ENCODE assay signal across 13 cellular contexts in genomic region chr3:174101244-174101643, GRCh38.
A peak's percentile ranks its signal among the peaks of the same experiment; 100 is the strongest.
DNase-seq lines count a peak whose midpoint lies in the region; ATAC-seq and TF ChIP-seq lines count a peak whose summit lies in the region.
"Had no signal": no experiment of that assay in that cellular context is flagged by ENCODE, and none has a peak within 500 bp of the region (broad histone marks: within the 10 kb centered on the region; RNA-seq: fewer than 3 reads in every experiment).

No MANE protein-coding gene starts in this region.

- no peaks in the 10 kb centered on the region for H3K27me3 ChIP-seq in testis
- H3K27me3 ChIP-seq: brain microvascular endothelial cell, thyroid gland had no signal

- no peak overlapping the region for H3K27ac ChIP-seq in testis
- H3K27ac ChIP-seq: brain microvascular endothelial cell, parathyroid adenoma, thyroid gland had no signal

- H3K27ac Mint-ChIP-seq in T-helper 17 cell, result no peak overlapping the region
- no peak overlapping the region for H3K27ac Mint-ChIP-seq in T-helper 2 cell treated with Interferon-gamma antibody and Interleukin-4, amounts not matched to agents 5 μg/mL and 100 μg/mL, for 36 hours

- DNase-seq in NCI-H2081 (lab: John Stamatoyannopoulos, UW) (peak; percentile 67 to 97), iris pigment epithelial cell (ENCODE audit: low read depth) (peak; percentile 22), T-helper 17 cell (no peak), amygdala (lab: John Stamatoyannopoulos, UW) (no peak), testis (no peak)
- no peak for DNase-seq in T-helper 2 cell treated with Interferon-gamma antibody and Interleukin-4, amounts not matched to agents 5 μg/mL and 100 μg/mL, for 36 hours (ENCODE audit: low spot score)
- DNase-seq: brain microvascular endothelial cell, NCI-H524 treated with DMSO at 0.1 percent for 48 hours, thyroid gland had no signal

- no peaks in the 10 kb centered on the region for H3K9me3 Mint-ChIP-seq in T-helper 2 cell treated with Interferon-gamma antibody and Interleukin-4, amounts not matched to agents 5 μg/mL and 100 μg/mL, for 36 hours

- H3K4me1 Mint-ChIP-seq in T-helper 17 cell, result no peaks in the 10 kb centered on the region
- no peaks in the 10 kb centered on the region for H3K4me1 Mint-ChIP-seq in T-helper 2 cell treated with Interferon-gamma antibody and Interleukin-4, amounts not matched to agents 5 μg/mL and 100 μg/mL, for 36 hours (ENCODE audit: low read depth)

- no peak for TF ChIP-seq CTCF in testis (IDR thresholded peaks at IDR 0.05)

- ATAC-seq in GM18870 (IDR thresholded peaks at IDR 0.05; ENCODE audit: unreplicated experiment) (peak; percentile 94), HG02885 (IDR thresholded peaks at IDR 0.05; ENCODE audit: poor library complexity, unreplicated experiment) (peak; percentile 76), T-helper 17 cell (no peak)
- ATAC-seq: esophagus mucosa had no signal

- H3K36me3 ChIP-seq in testis (ENCODE audit: low read depth, missing control alignments), result no peaks in the 10 kb centered on the region
- H3K36me3 ChIP-seq: brain microvascular endothelial cell, thyroid gland had no signal

- H3K4me3 Mint-ChIP-seq in T-helper 17 cell, result no peak overlapping the region
- H3K4me3 Mint-ChIP-seq in T-helper 2 cell treated with Interferon-gamma antibody and Interleukin-4, amounts not matched to agents 5 μg/mL and 100 μg/mL, for 36 hours, result no peak overlapping the region

- H3K9me3 ChIP-seq in T-helper 17 cell (ENCODE audit: control insufficient read depth, low read length, poor library complexity, severe bottlenecking) (no peaks in the 10 kb centered on the region), testis (no peaks in the 10 kb centered on the region)
- H3K9me3 ChIP-seq: thyroid gland had no signal

- no peaks in the 10 kb centered on the region for H3K27me3 Mint-ChIP-seq in T-helper 17 cell
- H3K27me3 Mint-ChIP-seq in T-helper 2 cell treated with Interferon-gamma antibody and Interleukin-4, amounts not matched to agents 5 μg/mL and 100 μg/mL, for 36 hours (ENCODE audit: low read depth), result no peaks in the 10 kb centered on the region

- intact Hi-C loops in testis (cut with DNase I; ENCODE audit: low total_unique reads), result no loop called here

- H3K4me3 ChIP-seq in testis, result no peak overlapping the region
- H3K4me3 ChIP-seq: thyroid gland had no signal

- no peak for TF ChIP-seq POLR2A in testis (IDR thresholded peaks at IDR 0.05)

- H3K4me1 ChIP-seq in testis, result no peaks in the 10 kb centered on the region
- H3K4me1 ChIP-seq: parathyroid adenoma, thyroid gland had no signal

- no peaks in the 10 kb centered on the region for H3K36me3 Mint-ChIP-seq in T-helper 17 cell (ENCODE audit: low read depth)
- H3K36me3 Mint-ChIP-seq in T-helper 2 cell treated with Interferon-gamma antibody and Interleukin-4, amounts not matched to agents 5 μg/mL and 100 μg/mL, for 36 hours (ENCODE audit: low read depth), result no peaks in the 10 kb centered on the region

- WGBS in testis, 2 donors, result 90 to 93% methylated on average over 5 of the region's 5 CpGs

Comparison
In these comparisons a context has a peak if more than half of its experiments do, and no peak if none do; other contexts are left out.
1. DNase-seq: peak in NCI-H2081 (2 of 2) and iris pigment epithelial cell (single experiment); none in T-helper 17 cell (0 of 3), amygdala (0 of 56), testis (single experiment) and T-helper 2 cell treated with Interferon-gamma antibody and Interleukin-4, amounts not matched to agents 5 μg/mL and 100 μg/mL, for 36 hours (single experiment).